Comparison of ENCODE assay signal across 8 cellular contexts in genomic region chr6:42928748-42929087, GRCh38. TPM values are rescaled to one million over a fixed set of nuclear protein-coding genes. Genes with fewer than 3 reads are reported as not detected.
DNase-seq lines count a peak whose midpoint lies in the region; ATAC-seq, FAIRE-seq and TF ChIP-seq lines count a peak whose summit lies in the region.

No MANE protein-coding gene starts in this region.

- intact Hi-C loops in activated CD4-positive, alpha-beta memory T cell treated with anti-CD3 and anti-CD28 coated beads for 36 hours (cut with micrococcal nuclease), result loop anchor here (1.0 to 2.0 kb wide), 9 partner anchors 38 to 589 kb away; partner anchors contain the start of genes CUL7, KLC4, KLHDC3 and MRPL2

- H3K9me3 ChIP-seq in right atrium auricular region (no peaks in the 10 kb centered on the region), skeletal muscle tissue (ENCODE audit: control insufficient read depth in 3 of 3, low read length in 3 of 3) (no peaks in the 10 kb centered on the region)

- H3K36me3 Mint-ChIP-seq in activated CD4-positive, alpha-beta memory T cell treated with anti-CD3 and anti-CD28 coated beads for 36 hours, result peaks cover 23% of the 10 kb centered on the region

- no peak for TF ChIP-seq CTCF in right atrium auricular region (IDR thresholded peaks at IDR 0.05)

- H3K4me1 Mint-ChIP-seq in activated CD4-positive, alpha-beta memory T cell treated with anti-CD3 and anti-CD28 coated beads for 36 hours (ENCODE audit: low read depth), result peaks cover 38% of the 10 kb centered on the region

- H3K9me3 Mint-ChIP-seq in activated CD4-positive, alpha-beta memory T cell treated with anti-CD3 and anti-CD28 coated beads for 36 hours, result no peaks in the 10 kb centered on the region

- H3K4me1 ChIP-seq in right atrium auricular region (peaks cover 0 to 21% of the 10 kb centered on the region in 2 donors), skeletal muscle tissue (ENCODE audit: control insufficient read depth in 3 of 3, insufficient read depth in 3 of 3, low read length in 3 of 3) (peaks cover 12 to 19% (median 18%) of the 10 kb centered on the region in 3 donors)

- peaks cover 0 to 5% of the 10 kb centered on the region in 2 donors for H3K27me3 ChIP-seq in right atrium auricular region
- H3K27me3 ChIP-seq in skeletal muscle tissue (ENCODE audit: control insufficient read depth in 3 of 3, insufficient read depth in 3 of 3, low read length in 3 of 3), result peaks cover 0 to 8% (median 3%) of the 10 kb centered on the region in 3 donors

- H3K27ac Mint-ChIP-seq in activated CD4-positive, alpha-beta memory T cell treated with anti-CD3 and anti-CD28 coated beads for 36 hours, result peak overlapping the region; percentile 99

- H3K9ac ChIP-seq in skeletal muscle tissue (ENCODE audit: low read depth in 1 of 3, low read length in 3 of 3), result peak overlapping the region; percentile 63 to 88 (median 83)

- H3K27ac ChIP-seq in right atrium auricular region (peak overlapping the region; percentile 87 to 92), skeletal muscle tissue (ENCODE audit: low read depth, low read length) (peak overlapping the region; percentile 86)

- FAIRE-seq in GM19239 (lab: Jason Lieb, UNC), result no peak

- peak; percentile 36 for DNase-seq in GM19239 (ENCODE audit: insufficient read length, low spot score)
- no peak for DNase-seq in activated CD4-positive, alpha-beta memory T cell treated with anti-CD3 and anti-CD28 coated beads for 36 hours
- no peak for DNase-seq in right atrium auricular region (ENCODE audit: low spot score)
- no peak for DNase-seq in T-helper 9 cell
- no peak for DNase-seq in NK-92 treated with Interleukin-12 subunit alpha and Interleukin-12 subunit beta, amount 100 ng/mL, for 24 hours (lab: John Stamatoyannopoulos, UW)
- no peak for DNase-seq in AG20443 (ENCODE audit: low spot score)

- CTCF ChIA-PET in activated CD4-positive, alpha-beta memory T cell treated with anti-CD3 and anti-CD28 coated beads for 36 hours (lab: Charles Lee), result interaction anchor here (1.0 to 2.8 kb wide), 4 partner anchors 28 to 267 kb away, joined by 3 to 11 read pairs (median 4); partner anchors contain the start of gene PEX6

- ATAC-seq in HG03135 (IDR thresholded peaks at IDR 0.05; ENCODE audit: unreplicated experiment), result peak; percentile 8

- POLR2A ChIA-PET in activated CD4-positive, alpha-beta memory T cell treated with anti-CD3 and anti-CD28 coated beads for 36 hours (lab: Charles Lee), result interaction anchor here (0.8 to 2.8 kb wide), 12 partner anchors 9 to 320 kb away, joined by 3 to 30 read pairs (median 4); partner anchors contain the start of genes KLC4, KLHDC3, MEA1 and MRPL2

- H3K4me3 ChIP-seq in right atrium auricular region (peak overlapping the region; percentile 65 to 72), skeletal muscle tissue (ENCODE audit: low read length in 3 of 3) (peak overlapping the region; percentile 79 to 88 (median 87))

- no peaks in the 10 kb centered on the region for H3K27me3 Mint-ChIP-seq in activated CD4-positive, alpha-beta memory T cell treated with anti-CD3 and anti-CD28 coated beads for 36 hours

- peak overlapping the region; percentile 96 for H3K4me3 Mint-ChIP-seq in activated CD4-positive, alpha-beta memory T cell treated with anti-CD3 and anti-CD28 coated beads for 36 hours

- H3K36me3 ChIP-seq in right atrium auricular region (no peaks in the 10 kb centered on the region), skeletal muscle tissue (ENCODE audit: control insufficient read depth in 3 of 3, insufficient read depth in 3 of 3, low read length in 3 of 3) (peaks cover 0 to 3% (median 0%) of the 10 kb centered on the region in 3 donors)

RNA-seq across cellular contexts. Expression of gene CNPY3, which starts 0.6 kb away (rescaled TPM):
- 10 to 100 TPM; 32.2 to 37.6 TPM for total RNA-seq in activated CD4-positive, alpha-beta memory T cell treated with anti-CD3 and anti-CD28 coated beads for 36 hours
- 10 to 100 TPM; 22.0 to 26.5 TPM for total RNA-seq in right atrium auricular region
- 9.4 TPM for total RNA-seq in skeletal muscle tissue

RNA-seq across cellular contexts. Expression of gene PTCRA, which starts 12.9 kb away (rescaled TPM):
- not detected for total RNA-seq in activated CD4-positive, alpha-beta memory T cell treated with anti-CD3 and anti-CD28 coated beads for 36 hours
- total RNA-seq in right atrium auricular region, result 1 to 10 TPM in 1 of 2 donors, not detected in 1; 1.6 TPM
- 1.0 TPM for total RNA-seq in skeletal muscle tissue

RNA-seq across cellular contexts. Expression of gene GNMT, which starts 31.8 kb away (rescaled TPM):
- total RNA-seq in activated CD4-positive, alpha-beta memory T cell treated with anti-CD3 and anti-CD28 coated beads for 36 hours, result not detected
- 1 to 10 TPM; 3.3 to 4.1 TPM for total RNA-seq in right atrium auricular region
- not detected for total RNA-seq in skeletal muscle tissue

RNA-seq across cellular contexts. Expression of gene RPL7L1, which starts 49.3 kb away (rescaled TPM):
- total RNA-seq in activated CD4-positive, alpha-beta memory T cell treated with anti-CD3 and anti-CD28 coated beads for 36 hours, result 100 to 1,000 TPM; 111 to 117 TPM
- 10 to 100 TPM; 63.3 to 66.7 TPM for total RNA-seq in right atrium auricular region
- 71.5 TPM for total RNA-seq in skeletal muscle tissue

RNA-seq across cellular contexts. Expression of gene PEX6, which starts 50.3 kb away (rescaled TPM):
- 10 to 100 TPM; 25.6 to 26.4 TPM for total RNA-seq in activated CD4-positive, alpha-beta memory T cell treated with anti-CD3 and anti-CD28 coated beads for 36 hours
- total RNA-seq in right atrium auricular region (10 to 100 TPM; 11.7 to 16.7 TPM), skeletal muscle tissue (32.4 TPM)
